Comparison of ENCODE assay signal across 24 cellular contexts in the genomic region with DNA sequence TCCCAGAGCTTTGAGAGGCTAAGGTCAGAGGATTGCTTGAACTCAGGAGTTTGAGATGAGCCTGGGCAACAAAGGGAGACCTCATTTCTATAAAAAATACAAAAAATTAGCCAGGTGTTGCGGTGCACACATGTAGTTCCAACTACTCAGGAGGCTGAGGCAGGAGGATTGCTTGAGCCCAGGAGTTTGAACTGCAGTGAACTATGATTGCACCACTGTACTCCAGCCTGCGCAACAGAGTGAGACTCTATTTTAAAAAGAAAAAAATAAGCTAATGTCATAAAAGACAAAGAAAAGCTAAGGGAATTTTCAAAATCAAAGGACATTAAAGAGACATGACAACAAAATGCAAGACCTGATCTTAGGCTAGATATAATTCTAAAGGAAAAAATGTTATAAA.
"Had no signal": no experiment of that assay in that cellular context is flagged by ENCODE, and none has a peak within 500 bp of the region (broad histone marks: within the 10 kb centered on the region; RNA-seq: fewer than 3 reads in every experiment).

No MANE protein-coding gene starts in this region.

- H3K36me3 ChIP-seq: lower lobe of right lung, ovary, sigmoid colon, stomach, tibial artery had no signal

- H3K9me3 ChIP-seq: lower lobe of right lung, ovary, psoas muscle, sigmoid colon, stomach, testis, tibial artery had no signal

- H3K27ac ChIP-seq: lower lobe of right lung, ovary, psoas muscle, sigmoid colon, stomach, testis, tibial artery had no signal

- H3K4me3 ChIP-seq: lower lobe of right lung, ovary, psoas muscle, sigmoid colon, stomach, testis, tibial artery had no signal

- DNase-seq: cortex of kidney; effector memory CD8-positive, alpha-beta T cell; erythroblast; hypothalamus; immature natural killer cell; islet precursor cell; left ventricle myocardium superior; lower lobe of right lung; naive thymus-derived CD8-positive, alpha-beta T cell; nephron progenitor cell; nucleus accumbens; ovary; posterior cingulate gyrus; psoas muscle; right cardiac atrium; sigmoid colon; stimulated activated CD4-positive, alpha-beta T cell treated with anti-CD3 and anti-CD28 coated beads, Interleukin-2, amount 100 ng/mL, for 24 hours; stimulated activated CD4-positive, alpha-beta T cell treated with anti-CD3 and anti-CD28 coated beads, Interleukin-4, amount 100 ng/mL, for 24 hours; stimulated activated naive CD4-positive, alpha-beta T cell treated with Interleukin-2 at 50 U/mL for 16 hours; stomach; substantia nigra; testis; tibial artery had no signal

- H3K27me3 ChIP-seq: ovary, sigmoid colon, stomach, testis, tibial artery had no signal

- H3K4me1 ChIP-seq: lower lobe of right lung, psoas muscle, sigmoid colon, stomach, testis, tibial artery had no signal

- ATAC-seq: effector memory CD8-positive, alpha-beta T cell; left ventricle myocardium superior; naive thymus-derived CD8-positive, alpha-beta T cell; psoas muscle; right cardiac atrium; stimulated activated effector memory CD8-positive, alpha-beta T cell treated with anti-CD3 and anti-CD28 coated beads, Interleukin-12 subunit alpha, Interleukin-12 subunit beta, amount 100 ng/mL, for 72 hours had no signal
